Comparison of ENCODE assay signal across 10 cellular contexts in the genomic region with DNA sequence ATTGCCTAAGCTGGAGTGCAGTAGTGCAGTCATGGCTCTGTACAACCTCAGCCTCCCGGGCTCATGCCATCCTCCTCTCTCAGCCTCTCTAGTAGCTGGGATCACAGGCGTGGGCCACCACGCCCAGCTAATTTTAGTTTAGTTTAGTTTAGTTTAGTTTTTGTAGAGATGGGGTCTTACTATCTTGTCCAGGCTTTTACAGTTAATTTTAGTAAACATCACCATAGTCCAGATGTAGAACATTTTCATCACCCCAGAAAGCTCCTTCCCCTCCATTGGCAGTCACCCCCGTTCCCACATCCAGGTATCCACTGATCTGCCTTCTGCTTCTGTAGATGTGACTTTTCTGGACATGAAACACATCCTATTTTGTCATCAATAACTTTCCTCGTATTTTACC. TPM values are rescaled to one million over a fixed set of nuclear protein-coding genes. Genes with fewer than 3 reads are reported as not detected.
DNase-seq lines count a peak whose midpoint lies in the region; ATAC-seq and FAIRE-seq lines count a peak whose summit lies in the region.
"Had no signal": no experiment of that assay in that cellular context is flagged by ENCODE, and none has a peak within 500 bp of the region (broad histone marks: within the 10 kb centered on the region; RNA-seq: fewer than 3 reads in every experiment).

No MANE protein-coding gene starts in this region.

- peaks cover 84% of the 10 kb centered on the region for H4K20me1 ChIP-seq in BLaER1
- no peaks in the 10 kb centered on the region; the same call in 1 of the 2 replicates for H4K20me1 ChIP-seq in GM23248 (ENCODE audit: insufficient read depth)

- intact Hi-C loops in activated T-helper 2 cell treated with anti-CD3 and anti-CD28 coated beads, Interferon-gamma antibody, Interleukin-2, Interleukin-4, amounts not matched to agents 10 μg/mL and 5 μg/mL and 100 μg/mL, durations not matched to agents 14 hours and 24 hours and 36 hours (cut with micrococcal nuclease), result loop anchor here (1.0 to 5.0 kb wide), 5 partner anchors 28 to 192 kb away; a partner anchor contains a TSS

- no peaks in the 10 kb centered on the region for H3K9me2 ChIP-seq in GM23248 (ENCODE audit: insufficient read depth)

- H3K9me3 Mint-ChIP-seq in activated T-helper 2 cell treated with anti-CD3 and anti-CD28 coated beads, Interferon-gamma antibody, Interleukin-2, Interleukin-4, amounts not matched to agents 10 μg/mL and 5 μg/mL and 100 μg/mL, durations not matched to agents 14 hours and 24 hours and 36 hours, result peaks cover 6% of the 10 kb centered on the region
- H3K9me3 Mint-ChIP-seq in memory B cell, result no peaks in the 10 kb centered on the region

- H3K9ac ChIP-seq in BLaER1 (peak overlapping the region; percentile 63; the same call in 1 of the 2 replicates), GM23248 (no peak overlapping the region)

- H3K27ac Mint-ChIP-seq in activated T-helper 2 cell treated with anti-CD3 and anti-CD28 coated beads, Interferon-gamma antibody, Interleukin-2, Interleukin-4, amounts not matched to agents 10 μg/mL and 5 μg/mL and 100 μg/mL, durations not matched to agents 14 hours and 24 hours and 36 hours, result peak overlapping the region; percentile 86
- peak overlapping the region; percentile 91 for H3K27ac Mint-ChIP-seq in memory B cell

- 0 out of 2 replicates have a peak, but pooled peaks cover 11% of the 10 kb centered on the region for H3K9me3 ChIP-seq in BLaER1
- no peaks in the 10 kb centered on the region for H3K9me3 ChIP-seq in GM23248 (ENCODE audit: low read depth)
- H3K9me3 ChIP-seq: thyroid gland had no signal

- H3K36me3 ChIP-seq in BLaER1 (peaks cover 62% of the 10 kb centered on the region), GM23248 (ENCODE audit: low read depth) (0 out of 2 replicates have a peak, but pooled peaks cover 6% of the 10 kb centered on the region)

- H3K79me2 ChIP-seq in GM23248 (ENCODE audit: insufficient read depth), result peaks cover 94% of the 10 kb centered on the region

- 79 to 81% methylated on average over 5 of the region's 5 CpGs for WGBS in GM23248 (ENCODE audit: low coverage in 1 of 2, low lambda C conversion rate in 2 of 2, missing lambda C conversion rate in 2 of 2), 2 experiments

- peak; percentile 76 for FAIRE-seq in GM19239 (lab: Jason Lieb, UNC)

- H3K27ac ChIP-seq in BLaER1 (peak overlapping the region; percentile 91), GM23248 (no peak overlapping the region)

- H3F3A ChIP-seq in GM23248 (ENCODE audit: insufficient read depth), result no peaks in the 10 kb centered on the region

- H2AFZ ChIP-seq in GM23248, result no peak overlapping the region

- ATAC-seq in memory B cell (ENCODE audit: low read depth), result no peak

- H3K4me1 ChIP-seq in BLaER1 (peaks cover 91% of the 10 kb centered on the region), GM23248 (ENCODE audit: insufficient read depth) (0 out of 2 replicates have a peak, but pooled peaks cover 9% of the 10 kb centered on the region)

- peaks cover 60% of the 10 kb centered on the region for H3K36me3 Mint-ChIP-seq in activated T-helper 2 cell treated with anti-CD3 and anti-CD28 coated beads, Interferon-gamma antibody, Interleukin-2, Interleukin-4, amounts not matched to agents 10 μg/mL and 5 μg/mL and 100 μg/mL, durations not matched to agents 14 hours and 24 hours and 36 hours (ENCODE audit: low read depth)
- H3K36me3 Mint-ChIP-seq in memory B cell, result peaks cover 10% of the 10 kb centered on the region

- peak overlapping the region; percentile 68 for H3K4me2 ChIP-seq in BLaER1
- H3K4me2 ChIP-seq in GM23248 (ENCODE audit: unreplicated experiment), result no peak overlapping the region

- H3K4me3 ChIP-seq in BLaER1 (peak overlapping the region; percentile 4; the same call in 1 of the 2 replicates), GM23248 (no peak overlapping the region)
- H3K4me3 ChIP-seq: thyroid gland had no signal

- H3K4me1 Mint-ChIP-seq in activated T-helper 2 cell treated with anti-CD3 and anti-CD28 coated beads, Interferon-gamma antibody, Interleukin-2, Interleukin-4, amounts not matched to agents 10 μg/mL and 5 μg/mL and 100 μg/mL, durations not matched to agents 14 hours and 24 hours and 36 hours (ENCODE audit: low read depth), result peaks cover 68% of the 10 kb centered on the region
- H3K4me1 Mint-ChIP-seq in memory B cell, result peaks cover 59% of the 10 kb centered on the region

- no peaks in the 10 kb centered on the region for H3K27me3 ChIP-seq in BLaER1
- no peaks in the 10 kb centered on the region for H3K27me3 ChIP-seq in GM23248 (replicated peaks; ENCODE audit: insufficient read depth)
- H3K27me3 ChIP-seq: thyroid gland had no signal

- peak overlapping the region; percentile 54 for H3K4me3 Mint-ChIP-seq in activated T-helper 2 cell treated with anti-CD3 and anti-CD28 coated beads, Interferon-gamma antibody, Interleukin-2, Interleukin-4, amounts not matched to agents 10 μg/mL and 5 μg/mL and 100 μg/mL, durations not matched to agents 14 hours and 24 hours and 36 hours (ENCODE audit: low read depth)
- peak overlapping the region; percentile 88 for H3K4me3 Mint-ChIP-seq in memory B cell

- DNase-seq in GM19239 (ENCODE audit: insufficient read length, low spot score) (no peak), memory B cell (ENCODE audit: low spot score in 2 of 2) (no peak), NCI-H2107 treated with DMSO at 0.1 percent for 48 hours (lab: John Stamatoyannopoulos, UW; ENCODE audit: unreplicated experiment) (no peak), GM23248 (no peak), DMS53 (lab: John Stamatoyannopoulos, UW) (no peak), MV-4-11 (lab: John Stamatoyannopoulos, UW) (no peak)
- DNase-seq in activated T-helper 2 cell treated with anti-CD3 and anti-CD28 coated beads, Interferon-gamma antibody, Interleukin-2, Interleukin-4, amounts not matched to agents 10 μg/mL and 5 μg/mL and 100 μg/mL, durations not matched to agents 14 hours and 24 hours and 36 hours (ENCODE audit: low spot score), result no peak
- DNase-seq: NCI-H69 had no signal

- H3K27me3 Mint-ChIP-seq in activated T-helper 2 cell treated with anti-CD3 and anti-CD28 coated beads, Interferon-gamma antibody, Interleukin-2, Interleukin-4, amounts not matched to agents 10 μg/mL and 5 μg/mL and 100 μg/mL, durations not matched to agents 14 hours and 24 hours and 36 hours (ENCODE audit: low read depth), result no peaks in the 10 kb centered on the region
- no peaks in the 10 kb centered on the region for H3K27me3 Mint-ChIP-seq in memory B cell

- in situ Hi-C loops in GM23248 (cut with MboI), result no loop called here

RNA-seq across cellular contexts. Expression of a gene that starts 41.1 kb away (rescaled TPM):
- 185 and 198 TPM in 2 replicates for total RNA-seq in activated T-helper 2 cell treated with anti-CD3 and anti-CD28 coated beads, Interferon-gamma antibody, Interleukin-2, Interleukin-4, amounts not matched to agents 10 μg/mL and 5 μg/mL and 100 μg/mL, durations not matched to agents 14 hours and 24 hours and 36 hours
- 47.2 and 48.9 TPM in 2 replicates for total RNA-seq in GM23248 (2014; rRNA removed; shearing (Covaris generic))
- 58.7 and 60.5 TPM in 2 replicates for polyA plus RNA-seq in GM23248 (2016; fragmentation: Nextera tagmentation; extraction: Ambion mirVana)

RNA-seq across cellular contexts. Expression of a gene that starts 57.7 kb away (rescaled TPM):
- 67.2 and 75.0 TPM in 2 replicates for total RNA-seq in activated T-helper 2 cell treated with anti-CD3 and anti-CD28 coated beads, Interferon-gamma antibody, Interleukin-2, Interleukin-4, amounts not matched to agents 10 μg/mL and 5 μg/mL and 100 μg/mL, durations not matched to agents 14 hours and 24 hours and 36 hours
- total RNA-seq in GM23248 (2014; rRNA removed; shearing (Covaris generic)), result 33.2 and 42.2 TPM in 2 replicates
- 42.7 and 49.0 TPM in 2 replicates for polyA plus RNA-seq in GM23248 (2016; fragmentation: Nextera tagmentation; extraction: Ambion mirVana)
